ENCODE assay signal across 8 cellular contexts in genomic region chr12:56104815-56105476, GRCh38. TPM values are rescaled to one million over a fixed set of nuclear protein-coding genes. Genes with fewer than 3 reads are reported as not detected.
A peak's percentile ranks its signal among the peaks of the same experiment; 100 is the strongest.
DNase-seq lines count a peak whose midpoint lies in the region; TF ChIP-seq lines count a peak whose summit lies in the region.

No MANE protein-coding gene starts in this region.

- TF ChIP-seq CTCF in OCI-LY7 (conservative IDR thresholded peaks at IDR 0.05; ENCODE audit: low read length) (0 out of 2 replicates have a peak, but pooled peaks have one; percentile 42), astrocyte of the spinal cord (IDR thresholded peaks at IDR 0.05; ENCODE audit: low read depth, low read length) (peak; percentile 8)

- peaks cover 27% of the 10 kb centered on the region for H3K4me1 ChIP-seq in OCI-LY7 (ENCODE audit: insufficient read depth, low read length, poor library complexity, severe bottlenecking)

- peak overlapping the region; percentile 86 for H3K4me2 ChIP-seq in OCI-LY7 (ENCODE audit: low read length)

- no peaks in the 10 kb centered on the region for H3K9me2 ChIP-seq in OCI-LY7 (ENCODE audit: insufficient read depth, low read length)

- no peak overlapping the region for H2AFZ ChIP-seq in OCI-LY7 (ENCODE audit: low read length)

- peaks cover 21% of the 10 kb centered on the region for H4K20me1 ChIP-seq in OCI-LY7 (ENCODE audit: insufficient read depth, low read length)

- DNase-seq in GF-D8 (lab: John Stamatoyannopoulos, UW), result peak; percentile 24
- no peak for DNase-seq in HEK293T (ENCODE audit: extremely low spot score)
- peak; percentile 47 for DNase-seq in OCI-LY7 (ENCODE audit: low spot score)
- DNase-seq in astrocyte of the spinal cord (ENCODE audit: low read depth, low spot score), result no peak
- peak; percentile 39 for DNase-seq in kidney tubule cell (ENCODE audit: low spot score)
- DNase-seq in stimulated activated CD8-positive, alpha-beta memory T cell treated with anti-CD3 and anti-CD28 coated beads, Interleukin-4, amount 100 ng/mL, for 48 hours, result peak; percentile 50
- no peak for DNase-seq in NCI-H2029 (lab: John Stamatoyannopoulos, UW)
- DNase-seq in NCI-H2081 treated with DMSO at 0.1 percent for 48 hours (lab: John Stamatoyannopoulos, UW), result no peak

- BruUV-seq in OCI-LY7 (replicated peaks; lab: Mats Ljungman, UMichigan), result no TSS peak

- H3K27ac ChIP-seq in OCI-LY7 (ENCODE audit: low read depth, low read length, poor library complexity, severe bottlenecking), result peak overlapping the region; percentile 70

- in situ Hi-C loops in astrocyte of the spinal cord (cut with HindIII; ENCODE audit: low sequenced_read_pairs), result no loop called here

- H3K4me3 ChIP-seq in OCI-LY7 (ENCODE audit: low read depth, low read length, poor library complexity, severe bottlenecking) (peak overlapping the region; percentile 93), astrocyte of the spinal cord (ENCODE audit: low read depth, low read length) (peak overlapping the region; percentile 93)

- peaks cover 40% of the 10 kb centered on the region for H3K79me2 ChIP-seq in OCI-LY7 (ENCODE audit: insufficient read depth, low read depth, low read length)

- no peaks in the 10 kb centered on the region for H3K9me3 ChIP-seq in OCI-LY7 (ENCODE audit: low read length)

- intact Hi-C loops in OCI-LY7 (cut with micrococcal nuclease; ENCODE audit: unreplicated experiment), result loop anchor here (1.0 to 2.0 kb wide), 2 partner anchors 11 to 176 kb away; partner anchors contain the start of gene RPL41

- POLR2A ChIA-PET in HEK293T (lab: Yijun Ruan, JAX), result interaction anchor here (0.7 to 6.1 kb wide), 15 partner anchors 8 to 366 kb away, joined by 3 to 122 read pairs (median 7); partner anchors contain the start of genes ERBB3, ESYT1, RPL41 and SMARCC2
- POLR2A ChIA-PET in OCI-LY7 (lab: Charles Lee), result interaction anchor here (0.5 to 4.0 kb wide), 11 partner anchors 8 to 419 kb away, joined by 3 to 64 read pairs (median 4); partner anchors contain the start of genes PYM1, RPL41 and ZC3H10

- CTCF ChIA-PET in HEK293T (lab: Yijun Ruan, JAX) (interaction anchor here (1.6 kb wide), 1 partner anchor 85 kb away, joined by 5 read pairs; the partner anchor contains the start of gene SMARCC2), OCI-LY7 (lab: Charles Lee; ENCODE audit: unreplicated experiment) (interaction anchor here (0.6 to 1.2 kb wide), 4 partner anchors 15 to 64 kb away, joined by 3 to 4 read pairs (median 4); no protein-coding TSS in a partner anchor)

- H3K36me3 ChIP-seq in OCI-LY7 (ENCODE audit: insufficient read depth, low read length), result peaks cover 54% of the 10 kb centered on the region

TF ChIP-seq in HEK293T, 16 proteins besides CTCF, POLR2A, EP300 and RAD21:
- TF ChIP-seq BHLHE40 (IDR thresholded peaks at IDR 0.05; ENCODE audit: borderline replicate concordance), result no peak
- no peak for TF ChIP-seq FOXM1 (IDR thresholded peaks at IDR 0.05; ENCODE audit: borderline replicate concordance)
- no peak for TF ChIP-seq FOXK2 (IDR thresholded peaks at IDR 0.05)
- no peak for TF ChIP-seq TARDBP (IDR thresholded peaks at IDR 0.05)
- no peak for TF ChIP-seq HDGF (IDR thresholded peaks at IDR 0.05; ENCODE audit: borderline replicate concordance)
- TF ChIP-seq ARNT (IDR thresholded peaks at IDR 0.05), result no peak
- no peak for TF ChIP-seq PKNOX1 (IDR thresholded peaks at IDR 0.05)
- TF ChIP-seq L3MBTL2 (conservative IDR thresholded peaks at IDR 0.05), result peak; percentile 12; the same call in 1 of the 2 replicates
TF ChIP-seq in HEK293T: peak in this region for 1.

RNA-seq across cellular contexts. Expression of gene PA2G4, which starts 0.6 kb away (rescaled TPM):
- total RNA-seq in OCI-LY7 (2014; rRNA removed; shearing (Covaris generic)), result 358 and 437 TPM in 2 replicates
- total RNA-seq in OCI-LY7 (2022), result 280 and 289 TPM in 2 replicates

RNA-seq across cellular contexts. Expression of gene RPL41, which starts 11.5 kb away (rescaled TPM):
- total RNA-seq in OCI-LY7 (2014; rRNA removed; shearing (Covaris generic)), result 4,534 and 5,932 TPM in 2 replicates
- total RNA-seq in OCI-LY7 (2022), result 4,745 and 4,976 TPM in 2 replicates

RNA-seq across cellular contexts. Expression of gene ZC3H10, which starts 13.1 kb away (rescaled TPM):
- total RNA-seq in OCI-LY7 (2014; rRNA removed; shearing (Covaris generic)), result 11.9 and 12.6 TPM in 2 replicates
- total RNA-seq in OCI-LY7 (2022), result 15.8 and 16.5 TPM in 2 replicates

RNA-seq across cellular contexts. Expression of gene ESYT1, which starts 23.1 kb away (rescaled TPM):
- 74.6 and 85.9 TPM in 2 replicates for total RNA-seq in OCI-LY7 (2014; rRNA removed; shearing (Covaris generic))
- total RNA-seq in OCI-LY7 (2022), result 108 and 112 TPM in 2 replicates

RNA-seq across cellular contexts. Expression of gene ERBB3, which starts 25.0 kb away (rescaled TPM):
- not detected in 2 replicates for total RNA-seq in OCI-LY7 (2014; rRNA removed; shearing (Covaris generic))
- 0.83 TPM in 1 of 2 replicates, not detected in the other for total RNA-seq in OCI-LY7 (2022)

Comparison
In these comparisons a context has a peak if more than half of its experiments do, and no peak if none do; other contexts are left out.
1. DNase-seq: peak in GF-D8 (single experiment), OCI-LY7 (single experiment), kidney tubule cell (single experiment) and stimulated activated CD8-positive, alpha-beta memory T cell treated with anti-CD3 and anti-CD28 coated beads, Interleukin-4, amount 100 ng/mL, for 48 hours (single experiment); none in HEK293T (single experiment), astrocyte of the spinal cord (single experiment), NCI-H2029 (single experiment) and NCI-H2081 treated with DMSO at 0.1 percent for 48 hours (single experiment).